In genomic region chr2:85887566-85888019, GRCh38 we compare ENCODE assay signal across 8 cellular contexts. TPM values are rescaled to one million over a fixed set of nuclear protein-coding genes. Genes with fewer than 3 reads are reported as not detected.
A peak's percentile ranks its signal among the peaks of the same experiment; 100 is the strongest.
DNase-seq lines count a peak whose midpoint lies in the region; ATAC-seq and TF ChIP-seq lines count a peak whose summit lies in the region.

No MANE protein-coding gene starts in this region.

- CTCF ChIA-PET in AG04450 (lab: Charles Lee) (interaction anchor here (0.6 to 4.3 kb wide), 13 partner anchors 14 to 224 kb away, joined by 3 to 26 read pairs (median 4); no protein-coding TSS in a partner anchor), PC-9 (lab: Charles Lee) (interaction anchor here (0.5 to 1.8 kb wide), 5 partner anchors 60 to 270 kb away, joined by 3 to 16 read pairs (median 7); no protein-coding TSS in a partner anchor)

- no peak for TF ChIP-seq RAD21 in neural cell (conservative IDR thresholded peaks at IDR 0.05)

- no peaks in the 10 kb centered on the region for H3K9me3 ChIP-seq in AG04450 (ENCODE audit: control insufficient read depth, insufficient read depth, low read length)
- no peaks in the 10 kb centered on the region for H3K9me3 ChIP-seq in PC-9 (ENCODE audit: insufficient read depth, low read depth)
- no peaks in the 10 kb centered on the region for H3K9me3 ChIP-seq in neural cell (ENCODE audit: low read length)
- no peaks in the 10 kb centered on the region for H3K9me3 ChIP-seq in tibial artery

- H3K4me3 ChIP-seq in AG04450 (ENCODE audit: low read depth, low read length) (peak overlapping the region; percentile 73), PC-9 (peak overlapping the region; percentile 88), neural cell (ENCODE audit: low read length) (peak overlapping the region; percentile 93), tibial artery (peak overlapping the region; percentile 61 to 76)

- POLR2A ChIA-PET in AG04450 (lab: Yijun Ruan, JAX) (interaction anchor here (1.4 to 4.3 kb wide), 3 partner anchors 21 to 149 kb away, joined by 3 to 25 read pairs (median 3); no protein-coding TSS in a partner anchor), PC-9 (lab: Charles Lee; ENCODE audit: unreplicated experiment) (no interaction called here)

- no peaks in the 10 kb centered on the region for H3K9me2 ChIP-seq in PC-9 (ENCODE audit: insufficient read depth)
- H3K9me2 ChIP-seq in neural cell (ENCODE audit: insufficient read depth, low read length), result no peaks in the 10 kb centered on the region

- H2AFZ ChIP-seq in PC-9 (peak overlapping the region; percentile 81; the same call in 1 of the 2 replicates), neural cell (ENCODE audit: low read depth, low read length) (peak overlapping the region; percentile 36)

- H3K27ac ChIP-seq in AG04450 (ENCODE audit: low read depth, low read length), result peak overlapping the region; percentile 34
- H3K27ac ChIP-seq in PC-9, result no peak overlapping the region
- peak overlapping the region; percentile 67 for H3K27ac ChIP-seq in neural cell (ENCODE audit: low read length)
- H3K27ac ChIP-seq in tibial artery, result peak overlapping the region; percentile 71 to 77

- no peaks in the 10 kb centered on the region; the same call in 1 of the 2 replicates for H4K20me1 ChIP-seq in PC-9 (ENCODE audit: insufficient read depth)
- H4K20me1 ChIP-seq in neural cell (ENCODE audit: insufficient read depth), result no peaks in the 10 kb centered on the region

- H3K36me3 ChIP-seq in PC-9 (ENCODE audit: low read depth), result no peaks in the 10 kb centered on the region
- H3K36me3 ChIP-seq in neural cell (ENCODE audit: insufficient read depth, low read length), result no peaks in the 10 kb centered on the region
- H3K36me3 ChIP-seq in tibial artery, result no peaks in the 10 kb centered on the region

- H3K4me2 ChIP-seq in PC-9 (peak overlapping the region; percentile 91), neural cell (ENCODE audit: low read length) (peak overlapping the region; percentile 76)

- peak; percentile 36 for TF ChIP-seq CTCF in AG04450 (IDR thresholded peaks at IDR 0.05; ENCODE audit: low read depth, low read length)
- no peak for TF ChIP-seq CTCF in GM20000 (IDR thresholded peaks at IDR 0.05; ENCODE audit: extremely low read depth, missing control alignments)
- TF ChIP-seq CTCF in PC-9 (conservative IDR thresholded peaks at IDR 0.05), result no peak
- peak; percentile 20 for TF ChIP-seq CTCF in neural cell (IDR thresholded peaks at IDR 0.05; ENCODE audit: poor library complexity, severe bottlenecking)
- no peak for TF ChIP-seq CTCF in tibial artery (IDR thresholded peaks at IDR 0.05)

- ATAC-seq in GM21717 (IDR thresholded peaks at IDR 0.05; ENCODE audit: unreplicated experiment), result no peak

- no peaks in the 10 kb centered on the region for H3K27me3 ChIP-seq in AG04450 (ENCODE audit: control insufficient read depth, insufficient read depth, low read length)
- H3K27me3 ChIP-seq in PC-9 (ENCODE audit: insufficient read depth, low read depth), result no peaks in the 10 kb centered on the region
- H3K27me3 ChIP-seq in neural cell (ENCODE audit: insufficient read depth, low read depth, low read length), result no peaks in the 10 kb centered on the region
- H3K27me3 ChIP-seq in tibial artery, result no peaks in the 10 kb centered on the region

- no TSS peak for BruUV-seq in PC-9 (replicated peaks; lab: Mats Ljungman, UMichigan)

- H3K4me1 ChIP-seq in PC-9 (replicated peaks; ENCODE audit: insufficient read depth) (peaks cover 40% of the 10 kb centered on the region), tibial artery (peaks cover 0 to 37% (median 23%) of the 10 kb centered on the region in 4 donors)

- no peak for DNase-seq in AG04450 (ENCODE audit: low read depth, low spot score)
- DNase-seq in GM20000 (ENCODE audit: low spot score), result peak; percentile 40
- peak in 1 of 2 experiments; percentile 9 for DNase-seq in PC-9
- peak; percentile 16 to 25 for DNase-seq in activated T-helper 1 cell treated with anti-CD3 and anti-CD28 coated beads, Interleukin-2, amount 50 U/mL, for 16 hours (ENCODE audit: low read depth in 1 of 2, low spot score in 1 of 2)
- peak; percentile 42 for DNase-seq in fibroblast of peridontal ligament (ENCODE audit: extremely low read depth)
- peak; percentile 79 to 80 for DNase-seq in tibial artery

- peaks cover 4% of the 10 kb centered on the region; the same call in 1 of the 2 replicates for H3F3A ChIP-seq in PC-9 (ENCODE audit: insufficient read depth, low read depth)
- no peaks in the 10 kb centered on the region for H3F3A ChIP-seq in neural cell (ENCODE audit: insufficient read depth, low read length, poor library complexity, severe bottlenecking)

- H3K9ac ChIP-seq in neural cell (ENCODE audit: low read length), result peak overlapping the region; percentile 71

- intact Hi-C loops in PC-9 (cut with micrococcal nuclease; ENCODE audit: unreplicated experiment), result loop anchor here (2.0 to 5.0 kb wide), 4 partner anchors 39 to 175 kb away; no protein-coding TSS in a partner anchor
- intact Hi-C loops in tibial artery (cut with DNase I; ENCODE audit: low total_unique reads), result loop anchor here (5.0 kb wide), 1 partner anchor 190 kb away; no protein-coding TSS in a partner anchor

- peak; percentile 15 for TF ChIP-seq EP300 in neural cell (conservative IDR thresholded peaks at IDR 0.05; ENCODE audit: poor library complexity, severe bottlenecking)

- H3K79me2 ChIP-seq in PC-9 (ENCODE audit: low read depth) (peaks cover 31% of the 10 kb centered on the region), neural cell (replicated peaks; ENCODE audit: insufficient read depth, low read length) (peaks cover 6% of the 10 kb centered on the region)

TF ChIP-seq in neural cell, 6 proteins besides CTCF, POLR2A, EP300 and RAD21:
- peak; percentile 37 for TF ChIP-seq MXI1 (conservative IDR thresholded peaks at IDR 0.05; ENCODE audit: poor library complexity, severe bottlenecking)
- peak; percentile 50 for TF ChIP-seq REST (IDR thresholded peaks at IDR 0.05; ENCODE audit: borderline replicate concordance)
- no peak for TF ChIP-seq EZH2 (IDR thresholded peaks at IDR 0.05; ENCODE audit: borderline replicate concordance, insufficient read depth, low read length, poor library complexity, severe bottlenecking)

RNA-seq across cellular contexts. Expression of gene ST3GAL5, which starts 1.2 kb away (rescaled TPM):
- polyA plus RNA-seq in AG04450 (2011; rRNA removed) (22.3 and 26.8 TPM in 2 replicates), neural cell (55.6 and 58.1 TPM in 2 replicates)
- polyA minus RNA-seq in AG04450 (2011; rRNA and poly(A)+ RNA removed), result 13.1 and 16.2 TPM in 2 replicates
- total RNA-seq in PC-9 (2021), result 5.9 and 7.2 TPM in 2 replicates
- 47.8 and 48.2 TPM in 2 replicates for polyA minus RNA-seq in neural cell

Comparison
In these comparisons a context has a peak if more than half of its experiments do, and no peak if none do; other contexts are left out.
1. CTCF ChIP-seq: peak in AG04450 (single experiment) and neural cell (single experiment); none in GM20000 (single experiment), PC-9 (single experiment) and tibial artery (0 of 2).
2. Peak in every context shown above with its lines, with median percentiles within 50 percentile points of each other: H3K4me3 ChIP-seq.